1 cellular context compared by ENCODE assay signal in genomic region chr6:69915346-69915745, GRCh38.
TF ChIP-seq lines count a peak whose summit lies in the region.

No MANE protein-coding gene starts in this region.

TF ChIP-seq in K562, 482 proteins besides CTCF, POLR2A, EP300 and RAD21 (continued from another document):
- no peak for TF ChIP-seq CREB5 (CRISPR knock-in tag; IDR thresholded peaks at IDR 0.05)
